Comparison of ENCODE assay signal across 35 cellular contexts in the genomic region with DNA sequence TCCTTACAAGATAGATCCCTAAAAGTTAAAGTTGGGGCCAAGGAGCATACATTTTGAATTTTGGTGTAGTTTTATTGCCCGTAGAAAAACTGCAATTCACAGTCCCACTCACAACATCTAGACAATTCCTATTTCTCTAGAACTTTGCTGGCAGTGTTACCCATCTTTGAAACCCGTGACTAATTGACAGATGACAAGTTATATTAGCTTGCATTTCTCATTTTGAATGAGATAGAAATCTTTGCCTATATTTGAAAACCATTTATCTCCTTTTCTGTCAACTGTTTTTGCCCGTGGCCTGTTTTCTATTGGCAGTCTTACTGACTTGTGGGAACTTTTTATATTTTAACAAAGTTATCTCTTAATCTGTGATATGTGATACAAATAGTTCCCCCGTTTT. TPM values are rescaled to one million over a fixed set of nuclear protein-coding genes. Genes with fewer than 3 reads are reported as not detected.
"Had no signal": no experiment of that assay in that cellular context is flagged by ENCODE, and none has a peak within 500 bp of the region (broad histone marks: within the 10 kb centered on the region; RNA-seq: fewer than 3 reads in every experiment).

No MANE protein-coding gene starts in this region.

- H3K27me3 Mint-ChIP-seq: activated B cell treated with CpG ODN at 0.5 μM for 24 hours; activated CD4-positive, alpha-beta memory T cell treated with anti-CD3 and anti-CD28 coated beads, Interleukin-2, amount 10 ng/mL, durations not matched to agents 7 days and 5 days; activated CD4-positive, alpha-beta T cell treated with anti-CD3 and anti-CD28 coated beads, Interleukin-2, amount 10 ng/mL, durations not matched to agents 7 days and 5 days; activated naive CD4-positive, alpha-beta T cell treated with anti-CD3 and anti-CD28 coated beads, Interleukin-2, amount 10 ng/mL, durations not matched to agents 7 days and 5 days; activated naive CD8-positive, alpha-beta T cell treated with anti-CD3 and anti-CD28 coated beads, Interleukin-2, amount 10 ng/mL, durations not matched to agents 7 days and 5 days; activated T-cell treated with anti-CD3 and anti-CD28 coated beads, Interleukin-2, amount 50 U/mL, for 24 hours; brain; T-helper 17 cell had no signal

- H3K4me1 ChIP-seq: ascending aorta, breast epithelium, colonic mucosa, esophagus squamous epithelium, gastroesophageal sphincter had no signal

- H3K9me3 Mint-ChIP-seq: activated B cell treated with CpG ODN at 0.5 μM for 24 hours; activated CD4-positive, alpha-beta memory T cell treated with anti-CD3 and anti-CD28 coated beads, Interleukin-2, amount 10 ng/mL, durations not matched to agents 7 days and 5 days; activated CD4-positive, alpha-beta T cell treated with anti-CD3 and anti-CD28 coated beads, Interleukin-2, amount 10 ng/mL, durations not matched to agents 7 days and 5 days; activated naive CD4-positive, alpha-beta T cell treated with anti-CD3 and anti-CD28 coated beads, Interleukin-2, amount 10 ng/mL, durations not matched to agents 7 days and 5 days; activated naive CD4-positive, alpha-beta T cell treated with anti-CD3 and anti-CD28 coated beads, Interleukin-2, amount 50 U/mL, for 72 hours; activated T-cell treated with anti-CD3 and anti-CD28 coated beads, Interleukin-2, amount 50 U/mL, for 24 hours; activated T-cell treated with anti-CD3 and anti-CD28 coated beads, Interleukin-2, amount 50 U/mL, for 72 hours; brain; T-helper 2 cell treated with Interferon-gamma antibody and Interleukin-4, amounts not matched to agents 5 μg/mL and 100 μg/mL, for 36 hours had no signal

- H3K4me3 Mint-ChIP-seq: activated B cell treated with CpG ODN at 0.5 μM for 24 hours; activated CD4-positive, alpha-beta memory T cell treated with anti-CD3 and anti-CD28 coated beads, Interleukin-2, amount 10 ng/mL, durations not matched to agents 7 days and 5 days; activated CD4-positive, alpha-beta T cell treated with anti-CD3 and anti-CD28 coated beads, Interleukin-2, amount 10 ng/mL, durations not matched to agents 7 days and 5 days; activated naive CD4-positive, alpha-beta T cell treated with anti-CD3 and anti-CD28 coated beads, Interleukin-2, amount 10 ng/mL, durations not matched to agents 7 days and 5 days; activated naive CD8-positive, alpha-beta T cell treated with anti-CD3 and anti-CD28 coated beads, Interleukin-2, amount 10 ng/mL, durations not matched to agents 7 days and 5 days; activated T-cell treated with anti-CD3 and anti-CD28 coated beads, Interleukin-2, amount 50 U/mL, for 24 hours; activated T-cell treated with anti-CD3 and anti-CD28 coated beads, Interleukin-2, amount 50 U/mL, for 72 hours; brain; T-helper 17 cell; T-helper 2 cell treated with Interferon-gamma antibody and Interleukin-4, amounts not matched to agents 5 μg/mL and 100 μg/mL, for 36 hours had no signal

- H3K27ac Mint-ChIP-seq: activated B cell treated with CpG ODN at 0.5 μM for 24 hours; activated CD4-positive, alpha-beta memory T cell treated with anti-CD3 and anti-CD28 coated beads, Interleukin-2, amount 10 ng/mL, durations not matched to agents 7 days and 5 days; activated CD4-positive, alpha-beta T cell treated with anti-CD3 and anti-CD28 coated beads, Interleukin-2, amount 10 ng/mL, durations not matched to agents 7 days and 5 days; activated naive CD4-positive, alpha-beta T cell treated with anti-CD3 and anti-CD28 coated beads, Interleukin-2, amount 10 ng/mL, durations not matched to agents 7 days and 5 days; activated naive CD4-positive, alpha-beta T cell treated with anti-CD3 and anti-CD28 coated beads, Interleukin-2, amount 50 U/mL, for 72 hours; activated naive CD8-positive, alpha-beta T cell treated with anti-CD3 and anti-CD28 coated beads, Interleukin-2, amount 10 ng/mL, durations not matched to agents 7 days and 5 days; activated T-cell treated with anti-CD3 and anti-CD28 coated beads, Interleukin-2, amount 50 U/mL, for 24 hours; activated T-cell treated with anti-CD3 and anti-CD28 coated beads, Interleukin-2, amount 50 U/mL, for 72 hours; brain; T-helper 17 cell; T-helper 2 cell treated with Interferon-gamma antibody and Interleukin-4, amounts not matched to agents 5 μg/mL and 100 μg/mL, for 36 hours had no signal

- DNase-seq: activated B cell treated with CpG ODN at 0.5 μM for 24 hours; activated CD4-positive, alpha-beta memory T cell treated with anti-CD3 and anti-CD28 coated beads, Interleukin-2, amount 10 ng/mL, durations not matched to agents 7 days and 5 days; activated CD4-positive, alpha-beta T cell treated with anti-CD3 and anti-CD28 coated beads, Interleukin-2, amount 10 ng/mL, durations not matched to agents 7 days and 5 days; activated CD4-positive, alpha-beta T cell treated with anti-CD3 and anti-CD28 coated beads, Interleukin-2, amount 50 U/mL, for 4 hours; activated CD8-positive, alpha-beta memory T cell treated with anti-CD3 and anti-CD28 coated beads, Interleukin-2, amount 50 U/mL, for 48 hours; activated gamma-delta T cell; activated naive CD4-positive, alpha-beta T cell; activated naive CD4-positive, alpha-beta T cell treated with anti-CD3 and anti-CD28 coated beads, Interleukin-2, amount 10 ng/mL, durations not matched to agents 7 days and 5 days; activated naive CD8-positive, alpha-beta T cell treated with anti-CD3 and anti-CD28 coated beads, Interleukin-2, amount 10 ng/mL, durations not matched to agents 7 days and 5 days; activated T-cell treated with anti-CD3 and anti-CD28 coated beads for 4 hours; activated T-cell treated with anti-CD3 and anti-CD28 coated beads, Interleukin-2, amount 50 U/mL, for 24 hours; activated T-cell treated with anti-CD3 and anti-CD28 coated beads, Interleukin-2, amount 50 U/mL, for 72 hours; central memory CD4-positive, alpha-beta T cell; cerebellar nuclear complex; colonic mucosa; effector CD8-positive, alpha-beta T cell; esophagus squamous epithelium; foreskin melanocyte; head of caudate nucleus; T-helper 1 cell; T-helper 17 cell; T1000; WERI-Rb-1 had no signal

- H3K9me3 ChIP-seq: ascending aorta, breast epithelium, colonic mucosa, esophagus squamous epithelium, gastroesophageal sphincter had no signal

- H3K4me3 ChIP-seq: ascending aorta, breast epithelium, cardiac muscle cell, colonic mucosa, esophagus squamous epithelium, gastroesophageal sphincter had no signal

- H3K27me3 ChIP-seq: ascending aorta, breast epithelium, cardiac muscle cell, colonic mucosa, esophagus squamous epithelium, gastroesophageal sphincter had no signal

- ATAC-seq: activated CD4-positive, CD25-positive, alpha-beta regulatory T cell treated with anti-CD3 and anti-CD28 coated beads, Interleukin-2, amount 50 U/mL, for 24 hours; activated naive CD4-positive, alpha-beta T cell treated with anti-CD3 and anti-CD28 coated beads, Interleukin-2, amount 50 U/mL, for 72 hours; activated T-cell treated with anti-CD3 and anti-CD28 coated beads, Interleukin-2, amount 50 U/mL, for 72 hours; gastroesophageal sphincter; T-helper 17 cell had no signal

- FAIRE-seq: endothelial cell of umbilical vein had no signal

- H3K27ac ChIP-seq: ascending aorta, breast epithelium, cardiac muscle cell, colonic mucosa, epithelial cell of prostate, esophagus squamous epithelium, gastroesophageal sphincter, WERI-Rb-1 had no signal

- H3K4me1 Mint-ChIP-seq: activated B cell treated with CpG ODN at 0.5 μM for 24 hours; activated CD4-positive, alpha-beta memory T cell treated with anti-CD3 and anti-CD28 coated beads, Interleukin-2, amount 10 ng/mL, durations not matched to agents 7 days and 5 days; activated CD4-positive, alpha-beta T cell treated with anti-CD3 and anti-CD28 coated beads, Interleukin-2, amount 10 ng/mL, durations not matched to agents 7 days and 5 days; activated naive CD4-positive, alpha-beta T cell treated with anti-CD3 and anti-CD28 coated beads, Interleukin-2, amount 10 ng/mL, durations not matched to agents 7 days and 5 days; activated naive CD8-positive, alpha-beta T cell treated with anti-CD3 and anti-CD28 coated beads, Interleukin-2, amount 10 ng/mL, durations not matched to agents 7 days and 5 days; brain had no signal

RNA-seq across cellular contexts. Expression of a gene that starts 50.0 kb away (rescaled TPM):
- total RNA-seq: activated CD4-positive, alpha-beta memory T cell treated with anti-CD3 and anti-CD28 coated beads, Interleukin-2, amount 10 ng/mL, durations not matched to agents 7 days and 5 days; activated CD4-positive, alpha-beta T cell treated with anti-CD3 and anti-CD28 coated beads, Interleukin-2, amount 10 ng/mL, durations not matched to agents 7 days and 5 days; activated naive CD8-positive, alpha-beta T cell treated with anti-CD3 and anti-CD28 coated beads, Interleukin-2, amount 10 ng/mL, durations not matched to agents 7 days and 5 days; dermis microvascular lymphatic vessel endothelial cell had no signal
- polyA plus RNA-seq: fibroblast of lung had no signal
